27 cellular contexts compared by ENCODE assay signal in the genomic region with DNA sequence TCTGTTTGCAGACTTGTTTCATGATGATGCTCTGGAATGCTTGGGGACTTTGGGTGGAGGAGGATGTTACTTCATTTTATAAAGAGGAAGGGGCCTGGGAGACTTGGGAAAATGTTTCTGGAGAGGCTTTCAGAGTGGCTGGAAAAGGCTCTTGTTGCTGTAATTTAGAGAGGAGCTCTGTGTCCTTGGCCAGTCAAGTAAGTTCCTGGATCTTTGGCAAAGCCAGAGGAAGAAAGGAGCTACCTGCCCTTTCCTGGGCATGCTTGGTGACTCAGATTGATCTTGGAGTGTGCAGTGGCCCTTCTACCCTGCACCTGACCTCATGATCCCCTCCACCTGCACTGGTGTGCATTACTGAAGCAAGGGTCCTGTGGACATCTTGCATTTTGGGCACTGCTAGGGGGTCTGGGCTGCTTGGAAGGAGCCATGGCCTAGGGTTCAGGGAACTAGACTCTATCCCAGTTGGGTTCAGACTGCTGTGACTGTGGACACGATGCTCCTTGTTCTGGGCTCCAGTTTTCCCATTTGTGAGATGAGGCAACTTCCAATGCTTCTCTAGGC. TPM values are rescaled to one million over a fixed set of nuclear protein-coding genes. Genes with fewer than 3 reads are reported as not detected.
DNase-seq lines count a peak whose midpoint lies in the region; ATAC-seq, FAIRE-seq and TF ChIP-seq lines count a peak whose summit lies in the region.
"Had no signal": no experiment of that assay in that cellular context is flagged by ENCODE, and none has a peak within 500 bp of the region (broad histone marks: within the 10 kb centered on the region; RNA-seq: fewer than 3 reads in every experiment).

No MANE protein-coding gene starts in this region.

- H4K5ac ChIP-seq in H9 (ENCODE audit: insufficient read length, low read depth, low read length): no peak overlapping the region

- no peak overlapping the region for H3K4ac ChIP-seq in H9 (ENCODE audit: low read depth, low read length)

- no peak overlapping the region for H3K4me2 ChIP-seq in H9 (ENCODE audit: insufficient read depth, insufficient read length, low read length)
- H3K4me2 ChIP-seq: PC-9 had no signal

- no peak for ATAC-seq in GM21576 (IDR thresholded peaks at IDR 0.05; ENCODE audit: unreplicated experiment)
- ATAC-seq: GM12878 had no signal

- H3K9ac ChIP-seq in H9 (ENCODE audit: extremely low read depth, insufficient read length, low read length): no peak overlapping the region

- CTCF ChIA-PET in Calu3 (lab: Charles Lee): no interaction called here

- no peak for FAIRE-seq in GM12891 (lab: Jason Lieb, UNC)
- FAIRE-seq: GM12878 had no signal

- intact Hi-C loops in esophagus muscularis mucosa (cut with DNase I) (no loop called here), Calu3 (cut with micrococcal nuclease; ENCODE audit: unreplicated experiment) (no loop called here)

- no peak overlapping the region for H3K14ac ChIP-seq in H9 (ENCODE audit: insufficient read depth, low read length)

- H3K4me1 Mint-ChIP-seq in H9: peaks cover 3 to 9% of the 10 kb centered on the region in 2 experiments; a peak in 2 of 4 replicates
- H3K4me1 Mint-ChIP-seq in type B pancreatic cell (ENCODE audit: unreplicated experiment): no peaks in the 10 kb centered on the region
- no peaks in the 10 kb centered on the region for H3K4me1 Mint-ChIP-seq in Calu3 (ENCODE audit: low read depth, unreplicated experiment)
- H3K4me1 Mint-ChIP-seq: CD4-positive, alpha-beta memory T cell had no signal

- H3K27ac ChIP-seq in H9 (ENCODE audit: insufficient read length, low read depth, low read length) (no peak overlapping the region), esophagus muscularis mucosa (replicated peaks in 1 of 4) (no peak overlapping the region)
- H3K27ac ChIP-seq: PC-9 had no signal

- H3K27me3 ChIP-seq in H9 (ENCODE audit: insufficient read depth, low read length) (no peaks in the 10 kb centered on the region), esophagus muscularis mucosa (no peaks in the 10 kb centered on the region)

- WGBS in H9 (ENCODE audit: extremely low coverage, insufficient read length, low lambda C conversion rate): no CpG with 5 or more reads among the region's 1 CpG
- WGBS in esophagus muscularis mucosa: 88% methylated on average over 1 of the region's 1 CpG

- no peak overlapping the region for H3K23ac ChIP-seq in H9 (ENCODE audit: insufficient read length, low read depth, low read length)

- TF ChIP-seq EP300 in esophagus muscularis mucosa (IDR thresholded peaks at IDR 0.05): no peak

- H3K9me3 ChIP-seq in H9 (ENCODE audit: control insufficient read depth, low read depth, low read length) (no peaks in the 10 kb centered on the region), esophagus muscularis mucosa (no peaks in the 10 kb centered on the region)

- H3K36me3 Mint-ChIP-seq in H9 (ENCODE audit: insufficient read depth in 1 of 3, low read depth in 3 of 3) (peaks cover 0 to 4% (median 0%) of the 10 kb centered on the region in 3 experiments; a peak in 2 of 7 replicates), type B pancreatic cell (no peaks in the 10 kb centered on the region), Calu3 (ENCODE audit: insufficient read depth, unreplicated experiment) (no peaks in the 10 kb centered on the region)
- H3K36me3 Mint-ChIP-seq: CD4-positive, alpha-beta memory T cell had no signal

- no peak overlapping the region for H3K18ac ChIP-seq in H9 (ENCODE audit: insufficient read length, low read depth, low read length)

- no peak overlapping the region for H4K8ac ChIP-seq in H9 (replicated peaks; ENCODE audit: insufficient read length, low read depth, low read length)

- H2AK5ac ChIP-seq in H9 (ENCODE audit: insufficient read length, low read length): no peak overlapping the region

- H3T11ph ChIP-seq in H9 (ENCODE audit: low read length): no peak overlapping the region

- DNase-seq in D341Med (ENCODE audit: low spot score) (peak; percentile 10), H9 (peak; percentile 3), esophagus muscularis mucosa (ENCODE audit: extremely low spot score) (peak; percentile 88), type B pancreatic cell (ENCODE audit: extremely low spot score, unreplicated experiment) (peak; percentile 3), GM12891 (ENCODE audit: insufficient read length, low spot score) (no peak), Calu3 (no peak)
- DNase-seq: C1 segment of cervical spinal cord; CD4-positive, alpha-beta memory T cell; COR-L47; DMS 273 treated with DMSO at 0.1 percent for 48 hours; DMS79; EL; GDM1; IMR-90; KG1; MM.1S; NCI-H1417; NCI-H1694; NCI-H2029 treated with DMSO at 0.1 percent for 48 hours; NCI-H446 treated with DMSO at 0.1 percent for 48 hours; NCI-H526 treated with DMSO at 0.1 percent for 48 hours; PC-9; RPMI8226; SHP77 treated with DMSO at 0.1 percent for 48 hours had no signal

- no TSS peak for BruUV-seq in Calu3 (replicated peaks; lab: Mats Ljungman, UMichigan)

- no peaks in the 10 kb centered on the region for H3K23me2 ChIP-seq in H9 (ENCODE audit: insufficient read length, low read depth, low read length, poor library complexity, severe bottlenecking)

- H2BK5ac ChIP-seq in H9 (ENCODE audit: insufficient read length, low read length): no peak overlapping the region

- TF ChIP-seq CTCF in H9 (conservative IDR thresholded peaks at IDR 0.05) (no peak), esophagus muscularis mucosa (IDR thresholded peaks at IDR 0.05) (no peak), type B pancreatic cell (conservative IDR thresholded peaks at IDR 0.05) (no peak), Calu3 (IDR thresholded peaks at IDR 0.05; ENCODE audit: unreplicated experiment) (no peak)

- no peaks in the 10 kb centered on the region for H3K36me3 ChIP-seq in esophagus muscularis mucosa

- no peak overlapping the region for H2AFZ ChIP-seq in H9 (ENCODE audit: low read length)
- H2AFZ ChIP-seq: PC-9 had no signal

- H2BK12ac ChIP-seq in H9 (ENCODE audit: insufficient read length, low read depth, low read length): no peak overlapping the region

- no peak overlapping the region for H2BK120ac ChIP-seq in H9 (ENCODE audit: low read depth, low read length, poor library complexity, severe bottlenecking)

- H3K27ac Mint-ChIP-seq in H9: no peak overlapping the region
- H3K27ac Mint-ChIP-seq in type B pancreatic cell: no peak overlapping the region
- H3K27ac Mint-ChIP-seq in Calu3 (ENCODE audit: unreplicated experiment): no peak overlapping the region
- H3K27ac Mint-ChIP-seq: CD4-positive, alpha-beta memory T cell had no signal

- no peaks in the 10 kb centered on the region for H3K79me1 ChIP-seq in H9 (ENCODE audit: insufficient read depth, low read depth, low read length, poor library complexity, severe bottlenecking)

- H3K79me2 ChIP-seq in H9 (ENCODE audit: insufficient read depth, low read length): no peaks in the 10 kb centered on the region

- no peak overlapping the region for H2BK20ac ChIP-seq in H9 (ENCODE audit: low read depth, low read length, poor library complexity, severe bottlenecking)

- H3K27me3 Mint-ChIP-seq in H9 (ENCODE audit: low read depth) (peaks cover 4% of the 10 kb centered on the region), type B pancreatic cell (peaks cover 21% of the 10 kb centered on the region), Calu3 (ENCODE audit: unreplicated experiment) (no peaks in the 10 kb centered on the region)

- H3K4me3 ChIP-seq in esophagus muscularis mucosa: no peak overlapping the region
- H3K4me3 ChIP-seq: GM12878, PC-9 had no signal

- H3K4me3 Mint-ChIP-seq in H9 (no peak overlapping the region), type B pancreatic cell (no peak overlapping the region), Calu3 (ENCODE audit: low read depth, unreplicated experiment) (no peak overlapping the region)
- H3K4me3 Mint-ChIP-seq: CD4-positive, alpha-beta memory T cell had no signal

- no peak overlapping the region for H3K56ac ChIP-seq in H9 (ENCODE audit: insufficient read length, low read depth, low read length)

- no peaks in the 10 kb centered on the region for H4K20me1 ChIP-seq in H9 (ENCODE audit: control insufficient read depth, insufficient read depth, insufficient read length)

- TF ChIP-seq POLR2A in esophagus muscularis mucosa (IDR thresholded peaks at IDR 0.05; ENCODE audit: low read depth): no peak
- no peak for TF ChIP-seq POLR2A in GM12891 (IDR thresholded peaks at IDR 0.05; ENCODE audit: low read depth, low read length)

- H3K4me1 ChIP-seq in H9 (ENCODE audit: insufficient read depth, low read length): no peaks in the 10 kb centered on the region
- peaks cover 0 to 4% (median 0%) of the 10 kb centered on the region in 4 donors for H3K4me1 ChIP-seq in esophagus muscularis mucosa

- no peaks in the 10 kb centered on the region for H3K9me3 Mint-ChIP-seq in H9
- H3K9me3 Mint-ChIP-seq in type B pancreatic cell: no peaks in the 10 kb centered on the region
- no peaks in the 10 kb centered on the region for H3K9me3 Mint-ChIP-seq in Calu3 (ENCODE audit: low read depth, unreplicated experiment)

- H4K91ac ChIP-seq in H9 (ENCODE audit: insufficient read length, low read depth, low read length): no peak overlapping the region

- no peak overlapping the region for H2BK15ac ChIP-seq in H9 (ENCODE audit: low read depth, low read length)

TF ChIP-seq in GM12891, 5 proteins besides CTCF, POLR2A, EP300 and RAD21:
- TF ChIP-seq POLR2AphosphoS5 (IDR thresholded peaks at IDR 0.05; ENCODE audit: low read depth, low read length) (no peak), POU2F2 (IDR thresholded peaks at IDR 0.05; ENCODE audit: low read depth, low read length) (no peak), TAF1 (IDR thresholded peaks at IDR 0.05; ENCODE audit: low read depth, low read length) (no peak), PAX5 (IDR thresholded peaks at IDR 0.05; ENCODE audit: insufficient read depth, low read length, severe bottlenecking) (no peak), SPI1 (IDR thresholded peaks at IDR 0.05; ENCODE audit: low read depth, low read length) (no peak)

RNA-seq across cellular contexts. Expression of gene ADCYAP1R1, which starts 56.1 kb away (rescaled TPM):
- 7.4 and 8.9 TPM in 2 replicates for total RNA-seq in H9 (2021)
- total RNA-seq in esophagus muscularis mucosa: 10 to 100 TPM; 10.2 to 35.3 (median 25.7) TPM
- 0.24 and 2.8 TPM in 2 replicates for total RNA-seq in type B pancreatic cell (ENCODE audit: low replicate concordance)
- not detected for polyA plus RNA-seq in GM12891 (2012; ENCODE audit: low read depth, missing spikeins)
- total RNA-seq in Calu3 (2022): not detected in 2 replicates
- total RNA-seq: A673; CD4-positive, alpha-beta memory T cell; GM12878; IMR-90; PC-9 had no signal
- polyA plus RNA-seq: CD4-positive, alpha-beta memory T cell; GM12878; IMR-90 had no signal

Comparison
In these comparisons a context has a peak if more than half of its experiments do, and no peak if none do; other contexts are left out.
1. DNase-seq: peak in D341Med (single experiment), H9 (single experiment), esophagus muscularis mucosa (single experiment) and type B pancreatic cell (single experiment); none in GM12891 (single experiment) and Calu3 (single experiment).